ENCODE assay signal across 18 cellular contexts in the genomic region with DNA sequence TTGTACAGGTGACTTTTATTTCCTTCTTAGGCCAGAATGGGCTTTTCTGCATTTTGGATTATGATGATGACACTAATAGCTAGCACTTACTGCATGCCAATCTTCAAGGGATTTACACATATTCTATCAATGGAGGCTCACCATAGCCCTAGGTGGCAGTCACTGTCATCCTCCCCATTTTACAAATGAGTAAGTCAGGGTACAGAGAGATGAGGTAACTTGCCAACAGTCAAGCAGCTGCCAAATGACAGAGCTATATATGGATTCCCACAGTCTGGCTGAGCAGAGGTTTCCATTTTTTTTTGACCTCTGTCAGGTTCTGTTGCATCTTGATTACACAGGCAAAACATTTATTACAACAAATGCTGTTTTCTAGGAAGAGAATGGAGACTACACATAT. TPM values are rescaled to one million over a fixed set of nuclear protein-coding genes. Genes with fewer than 3 reads are reported as not detected.
A peak's percentile ranks its signal among the peaks of the same experiment; 100 is the strongest.
DNase-seq lines count a peak whose midpoint lies in the region; ATAC-seq and TF ChIP-seq lines count a peak whose summit lies in the region.
"Had no signal": no experiment of that assay in that cellular context is flagged by ENCODE, and none has a peak within 500 bp of the region (broad histone marks: within the 10 kb centered on the region; RNA-seq: fewer than 3 reads in every experiment).

No MANE protein-coding gene starts in this region.

- peaks cover 66% of the 10 kb centered on the region for H3K4me1 Mint-ChIP-seq in glutamatergic neuron (ENCODE audit: low read depth, unreplicated experiment)
- H3K4me1 Mint-ChIP-seq: CD8-positive, alpha-beta memory T cell had no signal

- peak overlapping the region; percentile 82 for H3K4me3 Mint-ChIP-seq in glutamatergic neuron (ENCODE audit: unreplicated experiment)
- H3K4me3 Mint-ChIP-seq: CD8-positive, alpha-beta memory T cell had no signal

- H3K9ac ChIP-seq in PC-3 (ENCODE audit: low read length): no peak overlapping the region
- H3K9ac ChIP-seq: BLaER1 had no signal

- BruUV-seq in PC-3 (replicated peaks; lab: Mats Ljungman, UMichigan): no TSS peak

- H3K9me2 ChIP-seq in PC-3 (replicated peaks; ENCODE audit: low read length): no peaks in the 10 kb centered on the region

- no peaks in the 10 kb centered on the region for H3K36me3 Mint-ChIP-seq in glutamatergic neuron (ENCODE audit: unreplicated experiment)

- no peak overlapping the region for H3K4me2 ChIP-seq in PC-3 (ENCODE audit: low read length)
- H3K4me2 ChIP-seq: BLaER1 had no signal

- H3F3A ChIP-seq in PC-3 (ENCODE audit: low read length, unreplicated experiment): peaks cover 4% of the 10 kb centered on the region

- H2AFZ ChIP-seq in PC-3 (ENCODE audit: low read length): no peak overlapping the region

- H3K27ac ChIP-seq in psoas muscle (peak overlapping the region; percentile 85), PC-3 (ENCODE audit: low read length) (no peak overlapping the region)
- H3K27ac ChIP-seq: BLaER1, RWPE1 had no signal

- H3K4me3 ChIP-seq in psoas muscle: no peak overlapping the region
- H3K4me3 ChIP-seq in PC-3 (ENCODE audit: low read length): no peak overlapping the region
- H3K4me3 ChIP-seq: BLaER1, GM12878, HAP-1 had no signal

- peaks cover 4 to 16% of the 10 kb centered on the region in 2 donors for H3K36me3 ChIP-seq in psoas muscle (ENCODE audit: insufficient read depth in 1 of 2, low read depth in 1 of 2)
- peaks cover 13% of the 10 kb centered on the region; the same call in 1 of the 2 replicates for H3K36me3 ChIP-seq in PC-3 (ENCODE audit: low read depth, low read length)

- no peak for DNase-seq in left ventricle myocardium superior
- DNase-seq in cardiac septum (ENCODE audit: low spot score): no peak
- no peak for DNase-seq in glutamatergic neuron
- DNase-seq in psoas muscle: peak in 1 of 2 donors; percentile 44
- DNase-seq in PC-3: no peak
- no peak for DNase-seq in pons (ENCODE audit: low spot score)
- DNase-seq: CD8-positive, alpha-beta memory T cell; DND-41; Karpas-422; NCI-H1105; NCI-H1694 treated with DMSO at 0.1 percent for 48 hours; NCI-H69 had no signal

- H3K79me2 ChIP-seq in PC-3 (ENCODE audit: low read length): no peaks in the 10 kb centered on the region

- peaks cover 6% of the 10 kb centered on the region for H3K27me3 Mint-ChIP-seq in glutamatergic neuron (ENCODE audit: unreplicated experiment)
- H3K27me3 Mint-ChIP-seq: CD8-positive, alpha-beta memory T cell had no signal

- H3K9me3 Mint-ChIP-seq in glutamatergic neuron (ENCODE audit: unreplicated experiment): peaks cover 15% of the 10 kb centered on the region
- H3K9me3 Mint-ChIP-seq: CD8-positive, alpha-beta memory T cell had no signal

- POLR2A ChIA-PET in PC-3 (lab: Charles Lee; ENCODE audit: unreplicated experiment): no interaction called here

- ATAC-seq in left ventricle myocardium superior (peak; percentile 14), psoas muscle (peak; percentile 78 to 86 (median 82)), HG03432 (IDR thresholded peaks at IDR 0.05; ENCODE audit: unreplicated experiment) (no peak), PC-3 (no peak)
- ATAC-seq: GM12878 had no signal

- H3K9me3 ChIP-seq in psoas muscle: no peaks in the 10 kb centered on the region
- no peaks in the 10 kb centered on the region for H3K9me3 ChIP-seq in PC-3 (ENCODE audit: low read length)
- H3K9me3 ChIP-seq: BLaER1, HAP-1 had no signal

- intact Hi-C loops in left ventricle myocardium superior (cut with micrococcal nuclease): no loop called here
- intact Hi-C loops in cardiac septum (cut with DNase I): no loop called here
- intact Hi-C loops in psoas muscle (cut with DNase I): no loop called here
- intact Hi-C loops in PC-3 (cut with micrococcal nuclease): no loop called here

- no peak for TF ChIP-seq CTCF in glutamatergic neuron (IDR thresholded peaks at IDR 0.05; ENCODE audit: partially characterized antibody, unreplicated experiment)
- no peak for TF ChIP-seq CTCF in psoas muscle (IDR thresholded peaks at IDR 0.05)
- TF ChIP-seq CTCF in PC-3 (conservative IDR thresholded peaks at IDR 0.05; ENCODE audit: low read depth, low read length): no peak

- H3K4me1 ChIP-seq in psoas muscle (peaks cover 39% of the 10 kb centered on the region), PC-3 (ENCODE audit: insufficient read depth, low read length) (peaks cover 22% of the 10 kb centered on the region)

- H3K27me3 ChIP-seq in psoas muscle (ENCODE audit: insufficient read depth in 3 of 3, low read length in 2 of 3) (no peaks in the 10 kb centered on the region), PC-3 (ENCODE audit: low read length) (no peaks in the 10 kb centered on the region)
- H3K27me3 ChIP-seq: BLaER1 had no signal

- no peaks in the 10 kb centered on the region for H4K20me1 ChIP-seq in PC-3 (ENCODE audit: low read length)
- H4K20me1 ChIP-seq: BLaER1 had no signal

- CTCF ChIA-PET in PC-3 (lab: Charles Lee): no interaction called here

- H3K27ac Mint-ChIP-seq in glutamatergic neuron (ENCODE audit: unreplicated experiment): peak overlapping the region; percentile 95

RNA-seq across cellular contexts. Expression of gene C11orf96, which starts 23.8 kb away (rescaled TPM):
- total RNA-seq in left ventricle myocardium superior (16.1 TPM), cardiac septum (42.0 TPM), glutamatergic neuron (ENCODE audit: unreplicated experiment) (74.9 TPM), psoas muscle (100 to 1,000 TPM in 1 of 4 donors, 10 to 100 TPM in 3; 16.5 to 122 (median 61.0) TPM), PC-3 (2014; rRNA removed) (0.69 TPM in 1 of 2 replicates, not detected in the other)
- polyA plus RNA-seq in psoas muscle: 10 to 100 TPM in 1 of 3 donors, 1 to 10 TPM in 2; 8.5 to 13.2 (median 10.0) TPM
- total RNA-seq: OCI-LY7 had no signal
- polyA plus RNA-seq: CD8-positive, alpha-beta memory T cell had no signal

RNA-seq across cellular contexts. Expression of gene ALKBH3, which starts 38.0 kb away (rescaled TPM):
- total RNA-seq in left ventricle myocardium superior: 17.5 TPM
- total RNA-seq in cardiac septum: 17.2 TPM
- 30.4 TPM for total RNA-seq in glutamatergic neuron (ENCODE audit: unreplicated experiment)
- 10 to 100 TPM; 27.4 to 43.1 (median 37.9) TPM for total RNA-seq in psoas muscle
- 10 to 100 TPM; 28.3 to 47.1 (median 28.8) TPM for polyA plus RNA-seq in psoas muscle
- total RNA-seq in PC-3 (2014; rRNA removed): 55.5 and 60.2 TPM in 2 replicates
- total RNA-seq: OCI-LY7 had no signal

Comparison
In these comparisons a context has a peak if more than half of its experiments do, and no peak if none do; other contexts are left out.
1. ATAC-seq: peak in left ventricle myocardium superior (single experiment) and psoas muscle (4 of 4); none in HG03432 (single experiment) and PC-3 (single experiment).
2. RNA of gene C11orf96, which starts 23.8 kb away (total RNA-seq): 16.5 to 122 TPM in psoas muscle, 74.9 TPM in glutamatergic neuron (single experiment), 42.0 TPM in cardiac septum (single experiment) and 16.1 TPM in left ventricle myocardium superior (single experiment); 0.69 TPM in PC-3; every median in the first group is over 10 times any median in the second.